17 cellular contexts compared by ENCODE assay signal in the genomic region with DNA sequence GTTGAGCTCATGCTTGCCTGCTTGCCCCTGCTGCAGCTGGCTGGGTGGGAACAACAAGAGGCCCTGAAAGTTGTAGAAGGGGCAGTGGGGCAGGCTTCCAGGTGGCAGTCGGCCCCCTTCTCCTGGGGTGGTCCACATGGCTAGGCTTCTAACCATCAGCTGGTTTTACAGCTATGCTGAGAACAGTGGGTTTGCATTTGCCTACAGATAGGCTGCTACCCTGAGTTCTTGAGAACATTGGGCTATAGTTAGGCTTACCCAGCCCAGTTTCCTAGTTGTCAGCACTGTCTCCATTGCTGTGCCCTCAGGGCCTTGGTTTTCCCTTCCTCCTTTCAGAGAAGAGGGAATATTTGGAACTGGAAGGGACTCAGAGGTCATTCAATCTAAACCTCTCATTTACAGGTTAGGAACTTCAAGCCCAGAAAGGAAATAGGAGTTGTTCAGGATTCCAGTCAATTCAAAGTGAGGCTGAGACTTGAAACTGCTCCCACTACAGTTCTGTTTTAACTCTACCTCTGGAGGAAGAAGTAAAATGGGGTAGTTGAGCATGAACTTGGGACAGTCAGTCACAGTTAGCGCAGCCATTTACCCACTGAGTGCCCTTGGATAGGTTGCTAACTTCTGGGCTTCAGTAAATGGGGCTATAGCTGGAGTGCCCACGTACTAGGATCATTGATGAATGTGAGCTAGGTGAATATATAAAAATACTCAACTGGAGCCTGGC. TPM values are rescaled to one million over a fixed set of nuclear protein-coding genes. Genes with fewer than 3 reads are reported as not detected.
DNase-seq lines count a peak whose midpoint lies in the region; ATAC-seq and TF ChIP-seq lines count a peak whose summit lies in the region.
"Had no signal": no experiment of that assay in that cellular context is flagged by ENCODE, and none has a peak within 500 bp of the region (broad histone marks: within the 10 kb centered on the region; RNA-seq: fewer than 3 reads in every experiment).

No MANE protein-coding gene starts in this region.

- no peaks in the 10 kb centered on the region for H3K27me3 Mint-ChIP-seq in activated CD4-positive, alpha-beta T cell treated with anti-CD3 and anti-CD28 coated beads for 36 hours
- H3K27me3 Mint-ChIP-seq in activated CD8-positive, alpha-beta T cell treated with anti-CD3 and anti-CD28 coated beads for 36 hours, result no peaks in the 10 kb centered on the region
- no peaks in the 10 kb centered on the region for H3K27me3 Mint-ChIP-seq in naive thymus-derived CD4-positive, alpha-beta T cell

- H3K27ac Mint-ChIP-seq in activated CD4-positive, alpha-beta T cell treated with anti-CD3 and anti-CD28 coated beads for 36 hours, result peak overlapping the region; percentile 82
- peak overlapping the region; percentile 69 for H3K27ac Mint-ChIP-seq in activated CD8-positive, alpha-beta T cell treated with anti-CD3 and anti-CD28 coated beads for 36 hours
- peak overlapping the region; percentile 4 to 82 (median 70) for H3K27ac Mint-ChIP-seq in naive thymus-derived CD4-positive, alpha-beta T cell

- peak; percentile 50 for ATAC-seq in activated CD4-positive, alpha-beta T cell treated with anti-CD3 and anti-CD28 coated beads for 36 hours
- ATAC-seq in GM19455 (IDR thresholded peaks at IDR 0.05; ENCODE audit: unreplicated experiment) (peak; percentile 41), aorta (ENCODE audit: low FRiP score) (no peak), GM21786 (IDR thresholded peaks at IDR 0.05; ENCODE audit: unreplicated experiment) (no peak)
- peak; percentile 31 for ATAC-seq in activated CD8-positive, alpha-beta T cell treated with anti-CD3 and anti-CD28 coated beads for 36 hours
- no peak for ATAC-seq in naive thymus-derived CD4-positive, alpha-beta T cell
- ATAC-seq: activated CD4-positive, CD25-positive, alpha-beta regulatory T cell treated with anti-CD3 and anti-CD28 coated beads, Interleukin-2, amount 50 U/mL, for 24 hours; right cardiac atrium had no signal

- CTCF ChIA-PET in activated CD4-positive, alpha-beta T cell treated with anti-CD3 and anti-CD28 coated beads for 36 hours (lab: Charles Lee), result interaction anchor here (0.8 to 1.3 kb wide), 5 partner anchors 8 to 116 kb away, joined by 3 read pairs; no protein-coding TSS in a partner anchor
- CTCF ChIA-PET in activated CD8-positive, alpha-beta T cell treated with anti-CD3 and anti-CD28 coated beads for 36 hours (lab: Charles Lee), result interaction anchor here (0.9 to 2.4 kb wide), 4 partner anchors 8 to 117 kb away, joined by 3 to 7 read pairs (median 5); no protein-coding TSS in a partner anchor
- CTCF ChIA-PET in naive thymus-derived CD4-positive, alpha-beta T cell (lab: Charles Lee), result no interaction called here

- no peaks in the 10 kb centered on the region for H3K27me3 ChIP-seq in naive thymus-derived CD4-positive, alpha-beta T cell (ENCODE audit: control insufficient read depth in 2 of 2, insufficient read depth in 2 of 2, low read length in 2 of 2)
- H3K27me3 ChIP-seq in aorta (ENCODE audit: control insufficient read depth in 1 of 2, insufficient read depth in 2 of 2, low read length in 1 of 2), result no peaks in the 10 kb centered on the region
- H3K27me3 ChIP-seq: cardiac muscle cell, vagina had no signal

- no peak overlapping the region for H3K4me3 ChIP-seq in naive thymus-derived CD4-positive, alpha-beta T cell (ENCODE audit: low read length)
- H3K4me3 ChIP-seq in aorta (ENCODE audit: low read length in 2 of 2), result no peak overlapping the region
- H3K4me3 ChIP-seq: cardiac muscle cell, lower lobe of right lung, vagina had no signal

- no peaks in the 10 kb centered on the region for H3K9me3 ChIP-seq in naive thymus-derived CD4-positive, alpha-beta T cell (ENCODE audit: control insufficient read depth in 2 of 3, low read length in 3 of 3)
- H3K9me3 ChIP-seq in aorta (ENCODE audit: control insufficient read depth, low read length), result no peaks in the 10 kb centered on the region
- H3K9me3 ChIP-seq: lower lobe of right lung, vagina had no signal

- no peak for TF ChIP-seq CTCF in activated CD8-positive, alpha-beta T cell treated with anti-CD3 and anti-CD28 coated beads for 36 hours (IDR thresholded peaks at IDR 0.05)

- H3K36me3 ChIP-seq in naive thymus-derived CD4-positive, alpha-beta T cell (ENCODE audit: control insufficient read depth in 2 of 3, insufficient read depth in 3 of 3, low read length in 3 of 3), result no peaks in the 10 kb centered on the region
- no peaks in the 10 kb centered on the region for H3K36me3 ChIP-seq in aorta (ENCODE audit: control insufficient read depth in 1 of 2, insufficient read depth in 2 of 2, low read length in 1 of 2)
- H3K36me3 ChIP-seq: cardiac muscle cell, lower lobe of right lung, vagina had no signal

- WGBS in aorta, 2 donors, result 76 to 81% methylated on average over 3 of the region's 3 CpGs

- no peak for DNase-seq in activated CD4-positive, alpha-beta T cell treated with anti-CD3 and anti-CD28 coated beads for 36 hours
- DNase-seq in activated CD4-positive, alpha-beta T cell treated with anti-CD3 and anti-CD28 coated beads, Interleukin-2, amount 50 U/mL, for 4 hours, result no peak
- no peak for DNase-seq in activated CD8-positive, alpha-beta T cell treated with anti-CD3 and anti-CD28 coated beads for 36 hours
- DNase-seq in naive thymus-derived CD4-positive, alpha-beta T cell, result no peak
- DNase-seq in aorta, result no peak
- DNase-seq in stimulated activated CD4-positive, alpha-beta T cell treated with anti-CD3 and anti-CD28 coated beads, Interleukin-4, amount 100 ng/mL, for 4 hours, result no peak
- DNase-seq: activated effector memory CD4-positive, alpha-beta T cell treated with anti-CD3 and anti-CD28 coated beads, Interleukin-2, amount 50 U/mL, for 16 hours; lower lobe of right lung; NCI-H1436 treated with DMSO at 0.1 percent for 48 hours; NCI-H446 treated with DMSO at 0.1 percent for 48 hours; right cardiac atrium; stimulated activated CD4-positive, alpha-beta T cell treated with anti-CD3 and anti-CD28 coated beads, Interleukin-2, amount 100 ng/mL, for 24 hours had no signal

- intact Hi-C loops in activated CD4-positive, alpha-beta T cell treated with anti-CD3 and anti-CD28 coated beads for 36 hours (cut with DNase I, micrococcal nuclease), result no loop called here
- intact Hi-C loops in activated CD8-positive, alpha-beta T cell treated with anti-CD3 and anti-CD28 coated beads for 36 hours (cut with micrococcal nuclease), result no loop called here
- intact Hi-C loops in naive thymus-derived CD4-positive, alpha-beta T cell (cut with micrococcal nuclease), result loop anchor here in 1 of 2 donors (1.0 to 2.0 kb wide), 2 partner anchors 8 to 18 kb away; no protein-coding TSS in a partner anchor
- intact Hi-C loops in aorta (cut with DNase I), result no loop called here

- peaks cover 19% of the 10 kb centered on the region for H3K36me3 Mint-ChIP-seq in activated CD4-positive, alpha-beta T cell treated with anti-CD3 and anti-CD28 coated beads for 36 hours (ENCODE audit: low read depth)
- peaks cover 23% of the 10 kb centered on the region for H3K36me3 Mint-ChIP-seq in activated CD8-positive, alpha-beta T cell treated with anti-CD3 and anti-CD28 coated beads for 36 hours (ENCODE audit: low read depth)
- H3K36me3 Mint-ChIP-seq in naive thymus-derived CD4-positive, alpha-beta T cell, result peaks cover 0 to 15% (median 0%) of the 10 kb centered on the region in 5 donors

- peaks cover 47 to 72% of the 10 kb centered on the region in 2 donors for H3K4me1 ChIP-seq in naive thymus-derived CD4-positive, alpha-beta T cell (ENCODE audit: control insufficient read depth in 2 of 2, insufficient read depth in 2 of 2, low read length in 2 of 2)
- peaks cover 1 to 15% of the 10 kb centered on the region in 2 donors for H3K4me1 ChIP-seq in aorta (ENCODE audit: control insufficient read depth in 1 of 2, insufficient read depth in 2 of 2, low read length in 2 of 2)

- peak overlapping the region; percentile 25 for H3K27ac ChIP-seq in naive thymus-derived CD4-positive, alpha-beta T cell (ENCODE audit: low read depth, low read length)
- no peak overlapping the region for H3K27ac ChIP-seq in aorta (ENCODE audit: low read depth in 1 of 2, low read length in 2 of 2)
- H3K27ac ChIP-seq: cardiac muscle cell, lower lobe of right lung, vagina had no signal

- no peak overlapping the region for H3K4me3 Mint-ChIP-seq in activated CD4-positive, alpha-beta T cell treated with anti-CD3 and anti-CD28 coated beads for 36 hours
- no peak overlapping the region for H3K4me3 Mint-ChIP-seq in activated CD8-positive, alpha-beta T cell treated with anti-CD3 and anti-CD28 coated beads for 36 hours
- H3K4me3 Mint-ChIP-seq in naive thymus-derived CD4-positive, alpha-beta T cell, result peak overlapping the region in 8 of 10 donors; percentile 17 to 78 (median 56)

- peaks cover 80% of the 10 kb centered on the region for H3K4me1 Mint-ChIP-seq in activated CD4-positive, alpha-beta T cell treated with anti-CD3 and anti-CD28 coated beads for 36 hours
- peaks cover 77% of the 10 kb centered on the region for H3K4me1 Mint-ChIP-seq in activated CD8-positive, alpha-beta T cell treated with anti-CD3 and anti-CD28 coated beads for 36 hours (ENCODE audit: low read depth)
- H3K4me1 Mint-ChIP-seq in naive thymus-derived CD4-positive, alpha-beta T cell, result peaks cover 58 to 86% (median 73%) of the 10 kb centered on the region in 7 donors

- no peaks in the 10 kb centered on the region for H3K9me3 Mint-ChIP-seq in activated CD4-positive, alpha-beta T cell treated with anti-CD3 and anti-CD28 coated beads for 36 hours (ENCODE audit: low read depth)
- H3K9me3 Mint-ChIP-seq in activated CD8-positive, alpha-beta T cell treated with anti-CD3 and anti-CD28 coated beads for 36 hours, result no peaks in the 10 kb centered on the region
- no peaks in the 10 kb centered on the region for H3K9me3 Mint-ChIP-seq in naive thymus-derived CD4-positive, alpha-beta T cell

- POLR2A ChIA-PET in activated CD4-positive, alpha-beta T cell treated with anti-CD3 and anti-CD28 coated beads for 36 hours (lab: Charles Lee), result no interaction called here
- POLR2A ChIA-PET in activated CD8-positive, alpha-beta T cell treated with anti-CD3 and anti-CD28 coated beads for 36 hours (lab: Charles Lee), result interaction anchor here (0.8 to 8.7 kb wide), 5 partner anchors 8 to 96 kb away, joined by 3 to 52 read pairs (median 5); a partner anchor contains a TSS
- POLR2A ChIA-PET in naive thymus-derived CD4-positive, alpha-beta T cell (lab: Charles Lee), result interaction anchor here (0.9 to 2.6 kb wide), 5 partner anchors 9 to 92 kb away, joined by 3 to 14 read pairs (median 3); a partner anchor contains a TSS

RNA-seq across cellular contexts. Expression of a gene that starts 11.5 kb away (rescaled TPM):
- 100 to 1,000 TPM; 225 to 339 TPM for total RNA-seq in activated CD4-positive, alpha-beta T cell treated with anti-CD3 and anti-CD28 coated beads for 36 hours
- total RNA-seq in activated CD8-positive, alpha-beta T cell treated with anti-CD3 and anti-CD28 coated beads for 36 hours, result 100 to 1,000 TPM; 214 to 218 TPM
- 100 to 1,000 TPM; 127 to 217 (median 176) TPM for total RNA-seq in naive thymus-derived CD4-positive, alpha-beta T cell
- 10 to 100 TPM; 12.2 to 28.0 TPM for polyA plus RNA-seq in naive thymus-derived CD4-positive, alpha-beta T cell
- 100 to 1,000 TPM; 126 to 142 TPM for total RNA-seq in aorta
- polyA plus RNA-seq in aorta, result 10 to 100 TPM; 15.4 to 22.8 TPM

Comparison
In these comparisons a context has a peak if more than half of its experiments do, and no peak if none do; other contexts are left out.
1. ATAC-seq: peak in activated CD4-positive, alpha-beta T cell treated with anti-CD3 and anti-CD28 coated beads for 36 hours (single experiment), GM19455 (single experiment) and activated CD8-positive, alpha-beta T cell treated with anti-CD3 and anti-CD28 coated beads for 36 hours (single experiment); none in naive thymus-derived CD4-positive, alpha-beta T cell (single experiment), aorta (single experiment) and GM21786 (single experiment).
2. H3K4me3 Mint-ChIP-seq: peak in naive thymus-derived CD4-positive, alpha-beta T cell (8 of 10); none in activated CD4-positive, alpha-beta T cell treated with anti-CD3 and anti-CD28 coated beads for 36 hours (single experiment) and activated CD8-positive, alpha-beta T cell treated with anti-CD3 and anti-CD28 coated beads for 36 hours (single experiment).
3. Peak in every context shown above with its lines, with median percentiles within 50 percentile points of each other: H3K27ac Mint-ChIP-seq.